Comparison of ENCODE assay signal across 16 cellular contexts in genomic region chr13:33185853-33186252, GRCh38.
DNase-seq lines count a peak whose midpoint lies in the region; ATAC-seq, FAIRE-seq and TF ChIP-seq lines count a peak whose summit lies in the region.
"Had no signal": no experiment of that assay in that cellular context is flagged by ENCODE, and none has a peak within 500 bp of the region (broad histone marks: within the 10 kb centered on the region; RNA-seq: fewer than 3 reads in every experiment).

No MANE protein-coding gene starts in this region.

- H2AFZ ChIP-seq in parathyroid adenoma (no peak overlapping the region), GM23248 (no peak overlapping the region)

- H3K9me2 ChIP-seq in GM23248 (ENCODE audit: insufficient read depth): no peaks in the 10 kb centered on the region

- POLR2A ChIA-PET in A673 (lab: Charles Lee; ENCODE audit: low non-redundant PET): no interaction called here

- peaks cover 5% of the 10 kb centered on the region; the same call in 1 of the 2 replicates for H4K20me1 ChIP-seq in GM23248 (ENCODE audit: insufficient read depth)

- DNase-seq in A673 (ENCODE audit: low spot score) (peak; percentile 47), left ventricle myocardium inferior (no peak), GM23248 (no peak), small intestine (no peak)
- DNase-seq in activated T-cell treated with anti-CD3 and anti-CD28 coated beads, Interleukin-2, amount 50 U/mL, for 48 hours: no peak
- DNase-seq: activated T-cell treated with anti-CD3 and anti-CD28 coated beads, Interleukin-2, amount 50 U/mL, for 4 hours; H9; Kasumi-1; naive B cell; NCI-H187; NCI-H524 treated with DMSO at 0.1 percent for 48 hours; T-helper 1 cell had no signal

- TF ChIP-seq CTCF in A673 (conservative IDR thresholded peaks at IDR 0.05; ENCODE audit: low read depth, low read length) (no peak), left ventricle myocardium inferior (IDR thresholded peaks at IDR 0.05; ENCODE audit: borderline replicate concordance) (no peak), parathyroid adenoma (IDR thresholded peaks at IDR 0.05) (no peak)

- H3K4me3 ChIP-seq in A673 (ENCODE audit: low read depth, low read length, poor library complexity, severe bottlenecking) (peak overlapping the region; percentile 13), left ventricle myocardium inferior (no peak overlapping the region), parathyroid adenoma (ENCODE audit: low read depth, low read length) (no peak overlapping the region), GM23248 (no peak overlapping the region), small intestine (ENCODE audit: low read depth in 1 of 2, low read length in 2 of 2) (no peak overlapping the region)

- CTCF ChIA-PET in A673 (lab: Charles Lee): no interaction called here

- H3K79me2 ChIP-seq in parathyroid adenoma (no peaks in the 10 kb centered on the region), GM23248 (ENCODE audit: insufficient read depth) (peaks cover 98% of the 10 kb centered on the region)

- H3K4me1 ChIP-seq in A673 (ENCODE audit: insufficient read depth, low read length, poor library complexity, severe bottlenecking): peaks cover 98% of the 10 kb centered on the region
- H3K4me1 ChIP-seq in left ventricle myocardium inferior: peaks cover 99% of the 10 kb centered on the region
- no peaks in the 10 kb centered on the region for H3K4me1 ChIP-seq in parathyroid adenoma
- H3K4me1 ChIP-seq in GM23248 (ENCODE audit: insufficient read depth): peaks cover 47% of the 10 kb centered on the region
- H3K4me1 ChIP-seq in small intestine (ENCODE audit: control insufficient read depth in 2 of 2, insufficient read depth in 1 of 2, low read depth in 1 of 2, low read length in 1 of 2): peaks cover 6 to 20% of the 10 kb centered on the region in 2 donors

- no peaks in the 10 kb centered on the region for H3K27me3 ChIP-seq in A673 (replicated peaks; ENCODE audit: insufficient read depth, low read depth, low read length, poor library complexity)
- H3K27me3 ChIP-seq in left ventricle myocardium inferior (ENCODE audit: low read depth): no peaks in the 10 kb centered on the region
- H3K27me3 ChIP-seq in parathyroid adenoma (ENCODE audit: control insufficient read depth, insufficient read depth, low read length): no peaks in the 10 kb centered on the region
- H3K27me3 ChIP-seq in GM23248 (replicated peaks; ENCODE audit: insufficient read depth): no peaks in the 10 kb centered on the region
- no peaks in the 10 kb centered on the region for H3K27me3 ChIP-seq in small intestine (ENCODE audit: control insufficient read depth in 2 of 2, insufficient read depth in 2 of 2, low read length in 2 of 2)

- BruUV-seq in A673 (replicated peaks; lab: Mats Ljungman, UMichigan): no TSS peak

- H3K4me2 ChIP-seq in parathyroid adenoma (ENCODE audit: low read length) (no peak overlapping the region), GM23248 (ENCODE audit: unreplicated experiment) (no peak overlapping the region)

- FAIRE-seq in small intestine (lab: Jason Lieb, UNC): no peak
- FAIRE-seq: frontal cortex had no signal

- H3F3A ChIP-seq in GM23248 (ENCODE audit: insufficient read depth): peaks cover 21% of the 10 kb centered on the region

- H3K9me3 ChIP-seq in A673 (ENCODE audit: low read depth, low read length, poor library complexity, severe bottlenecking) (no peaks in the 10 kb centered on the region), left ventricle myocardium inferior (replicated peaks) (no peaks in the 10 kb centered on the region), parathyroid adenoma (ENCODE audit: control insufficient read depth, low read length) (no peaks in the 10 kb centered on the region), GM23248 (ENCODE audit: low read depth) (no peaks in the 10 kb centered on the region), small intestine (ENCODE audit: control insufficient read depth, low read depth) (no peaks in the 10 kb centered on the region)

- H3K27ac ChIP-seq in A673 (ENCODE audit: low read depth, low read length, poor library complexity, severe bottlenecking) (peak overlapping the region; percentile 98), angular gyrus (ENCODE audit: low read depth, low read length) (peak overlapping the region; percentile 38), left ventricle myocardium inferior (replicated peaks) (peak overlapping the region; percentile 66), parathyroid adenoma (peak overlapping the region; percentile 53), GM23248 (no peak overlapping the region), small intestine (ENCODE audit: low read depth in 1 of 2, low read length in 1 of 2) (no peak overlapping the region)

- WGBS in GM23248 (ENCODE audit: low coverage in 1 of 2, low lambda C conversion rate in 2 of 2, missing lambda C conversion rate in 2 of 2), 2 experiments: 89 to 94% methylated on average over 6 of the region's 6 CpGs
- WGBS in small intestine, 3 donors: 82 to 94% (median 88%) methylated on average over 6 of the region's 6 CpGs

- no peak for ATAC-seq in GM18867 (IDR thresholded peaks at IDR 0.05; ENCODE audit: unreplicated experiment)
- ATAC-seq: activated T-cell treated with anti-CD3 and anti-CD28 coated beads, Interleukin-2, amount 50 U/mL, for 4 hours had no signal

- no peak overlapping the region for H3K9ac ChIP-seq in parathyroid adenoma
- H3K9ac ChIP-seq in GM23248: no peak overlapping the region

- intact Hi-C loops in A673 (cut with micrococcal nuclease; ENCODE audit: unreplicated experiment) (no loop called here), left ventricle myocardium inferior (cut with micrococcal nuclease) (no loop called here)

- H3K36me3 ChIP-seq in A673 (ENCODE audit: insufficient read depth, low read length, poor library complexity, severe bottlenecking) (no peaks in the 10 kb centered on the region), left ventricle myocardium inferior (no peaks in the 10 kb centered on the region), parathyroid adenoma (ENCODE audit: control insufficient read depth, insufficient read depth, low read length) (no peaks in the 10 kb centered on the region), GM23248 (ENCODE audit: low read depth) (no peaks in the 10 kb centered on the region; the same call in 1 of the 2 replicates), small intestine (ENCODE audit: control insufficient read depth in 2 of 2, insufficient read depth in 2 of 2, low read length in 2 of 2) (no peaks in the 10 kb centered on the region)

- in situ Hi-C loops in GM23248 (cut with MboI): no loop called here

Comparison
In these comparisons a context has a peak if more than half of its experiments do, and no peak if none do; other contexts are left out.
1. H3K27ac ChIP-seq: peak in A673 (single experiment), angular gyrus (single experiment), left ventricle myocardium inferior (single experiment) and parathyroid adenoma (single experiment); none in GM23248 (single experiment) and small intestine (0 of 2).